In genomic region chr14:64671591-64671990, GRCh38 we compare ENCODE assay signal across 8 cellular contexts. TPM values are rescaled to one million over a fixed set of nuclear protein-coding genes. Genes with fewer than 3 reads are reported as not detected.
DNase-seq lines count a peak whose midpoint lies in the region; ATAC-seq and TF ChIP-seq lines count a peak whose summit lies in the region.

No MANE protein-coding gene starts in this region.

- intact Hi-C loops in stomach (cut with DNase I; ENCODE audit: low total_unique reads), result loop anchor here (5.0 to 10.0 kb wide), 2 partner anchors 91 to 233 kb away; no protein-coding TSS in a partner anchor

- TF ChIP-seq CTCF in BJ (IDR thresholded peaks at IDR 0.05; ENCODE audit: insufficient read depth, low read depth, low read length) (peak; percentile 79), GM20000 (IDR thresholded peaks at IDR 0.05; ENCODE audit: extremely low read depth, missing control alignments) (peak; percentile 38), brain (conservative IDR thresholded peaks at IDR 0.05) (peak; percentile 80 to 82), stomach (IDR thresholded peaks at IDR 0.05) (peak in 5 of 7 experiments; percentile 47 to 73 (median 55))

- no peak for DNase-seq in BJ (ENCODE audit: low read depth)
- peak; percentile 58 for DNase-seq in GM20000 (ENCODE audit: low spot score)
- peak; percentile 85 for DNase-seq in NCI-H69 (lab: John Stamatoyannopoulos, UW)
- DNase-seq in iPS-NIHi7 (ENCODE audit: extremely low spot score), result peak; percentile 64
- DNase-seq in stomach, result no peak

- POLR2A ChIA-PET in BJ (lab: Charles Lee), result no interaction called here

- H3K27me3 ChIP-seq in BJ (ENCODE audit: control insufficient read depth, insufficient read depth, low read length), result no peaks in the 10 kb centered on the region
- no peaks in the 10 kb centered on the region for H3K27me3 ChIP-seq in stomach

- CTCF ChIA-PET in BJ (lab: Yijun Ruan, JAX), result interaction anchor here (0.7 to 5.8 kb wide), 22 partner anchors 11 to 239 kb away, joined by 3 to 63 read pairs (median 5); no protein-coding TSS in a partner anchor

- WGBS in stomach, 5 donors, result 5 to 13% (median 10%) methylated on average over 3 of the region's 3 CpGs

- H3K27me3 Mint-ChIP-seq in brain, result peaks cover 15% of the 10 kb centered on the region

- peak overlapping the region in 1 of 5 experiments; percentile 78 for H3K27ac Mint-ChIP-seq in brain

- H3K4me3 ChIP-seq in BJ (ENCODE audit: low read depth, low read length) (no peak overlapping the region), stomach (no peak overlapping the region)

- no peaks in the 10 kb centered on the region for H3K36me3 ChIP-seq in BJ (ENCODE audit: control insufficient read depth, insufficient read depth, low read length)
- no peaks in the 10 kb centered on the region for H3K36me3 ChIP-seq in stomach

- no peak overlapping the region for H3K4me3 Mint-ChIP-seq in brain

- no peak for TF ChIP-seq POLR2A in stomach (IDR thresholded peaks at IDR 0.05)

- no peaks in the 10 kb centered on the region for H3K9me3 Mint-ChIP-seq in brain

- H3K4me1 Mint-ChIP-seq in brain, result peaks cover 13% of the 10 kb centered on the region

- no peaks in the 10 kb centered on the region for H3K9me3 ChIP-seq in stomach

- H3K36me3 Mint-ChIP-seq in brain, result no peaks in the 10 kb centered on the region

- TF ChIP-seq EP300 in stomach (IDR thresholded peaks at IDR 0.05), result no peak

- no peak overlapping the region for H3K27ac ChIP-seq in stomach

- H3K4me1 ChIP-seq in stomach, result peaks cover 0 to 13% (median 3%) of the 10 kb centered on the region in 4 donors

- ATAC-seq in GM21381 (IDR thresholded peaks at IDR 0.05; ENCODE audit: unreplicated experiment) (no peak), GM19455 (IDR thresholded peaks at IDR 0.05; ENCODE audit: unreplicated experiment) (no peak)

RNA-seq across cellular contexts. Expression of gene PLEKHG3, which starts 32.6 kb away (rescaled TPM):
- polyA plus RNA-seq in BJ (2011; rRNA removed), result 7.1 and 12.4 TPM in 2 replicates
- 10.7 and 17.3 TPM in 2 replicates for polyA minus RNA-seq in BJ (2011; rRNA and poly(A)+ RNA removed)
- polyA plus RNA-seq in brain (ENCODE audit: insufficient read depth, low read depth, low replicate concordance), result 50.7 TPM
- 100 to 1,000 TPM in 1 of 5 donors, 10 to 100 TPM in 4; 25.3 to 292 (median 27.2) TPM for total RNA-seq in stomach
- polyA plus RNA-seq in stomach, result 10 to 100 TPM in 1 of 3 donors, 1 to 10 TPM in 2; 7.3 to 24.8 (median 9.2) TPM

Comparison
In these comparisons a context has a peak if more than half of its experiments do, and no peak if none do; other contexts are left out.
1. DNase-seq: peak in GM20000 (single experiment), NCI-H69 (single experiment) and iPS-NIHi7 (single experiment); none in BJ (single experiment) and stomach (single experiment).
2. Peak in every context shown above with its lines, with median percentiles within 50 percentile points of each other: CTCF ChIP-seq.